1 cellular context compared by ENCODE assay signal in genomic region chr14:103308717-103309616, GRCh38.
TF ChIP-seq lines count a peak whose summit lies in the region.

No MANE protein-coding gene starts in this region.

TF ChIP-seq in GM23338, 12 proteins besides CTCF, POLR2A, EP300 and RAD21 (continued from another document):
- TF ChIP-seq ZNF462 (CRISPR knock-in tag; IDR thresholded peaks at IDR 0.05): no peak
- no peak for TF ChIP-seq ZNF331 (CRISPR knock-in tag; IDR thresholded peaks at IDR 0.05; ENCODE audit: low read depth)
- TF ChIP-seq EZH2phosphoT487 (IDR thresholded peaks at IDR 0.05; ENCODE audit: unreplicated experiment): no peak
- TF ChIP-seq POLR2AphosphoS5 (IDR thresholded peaks at IDR 0.05; ENCODE audit: low read depth): no peak
- no peak for TF ChIP-seq REST (IDR thresholded peaks at IDR 0.05; ENCODE audit: unreplicated experiment)
- no peak for TF ChIP-seq ETS1 (IDR thresholded peaks at IDR 0.05)
- no peak for TF ChIP-seq CREB1 (CRISPR knock-in tag; IDR thresholded peaks at IDR 0.05; ENCODE audit: low read depth)
- no peak for TF ChIP-seq NANOG (IDR thresholded peaks at IDR 0.05; ENCODE audit: borderline replicate concordance)
TF ChIP-seq in GM23338: peak in this region for 0.
